Comparison of ENCODE assay signal across 9 cellular contexts in the genomic region with DNA sequence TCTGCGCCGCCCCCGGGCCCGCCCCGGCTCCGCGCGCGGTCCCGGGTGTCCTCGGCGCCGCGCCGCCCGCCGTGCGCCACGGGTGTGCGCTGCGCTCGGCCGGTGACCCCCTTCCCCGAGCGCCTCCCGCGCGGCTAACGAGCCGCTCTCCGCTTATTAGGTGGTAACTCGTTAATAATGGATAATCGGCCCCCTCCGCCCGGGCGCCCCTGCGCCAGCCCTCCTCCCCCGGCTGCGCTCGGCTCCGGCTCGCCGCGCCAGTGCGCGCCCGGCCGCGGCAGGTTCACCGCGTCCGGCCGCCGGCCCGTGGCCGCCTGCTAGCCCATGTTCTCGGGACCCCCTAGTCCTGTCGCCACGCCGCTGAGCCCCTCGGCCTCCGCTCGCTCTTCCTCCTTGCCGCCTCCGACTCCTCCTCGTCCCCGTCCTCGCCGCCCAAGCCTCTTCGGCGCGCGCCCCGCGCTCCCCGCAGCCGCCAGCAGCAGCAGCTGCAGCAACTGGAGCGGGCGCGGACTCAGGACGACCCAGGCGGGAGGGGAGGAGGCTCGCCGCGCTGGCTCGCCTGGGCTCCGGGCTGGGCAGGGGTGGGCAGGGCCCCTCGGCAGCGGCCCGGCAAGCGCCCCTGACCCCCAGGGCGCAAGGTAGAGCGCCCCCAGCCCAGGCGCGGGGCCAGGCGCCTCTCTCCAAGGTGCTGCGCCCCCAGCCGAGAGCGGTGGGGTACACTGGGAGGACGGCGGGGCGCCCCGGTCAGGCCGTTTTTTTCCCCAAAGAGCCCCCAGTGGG. TPM values are rescaled to one million over a fixed set of nuclear protein-coding genes. Genes with fewer than 3 reads are reported as not detected.
DNase-seq lines count a peak whose midpoint lies in the region; ATAC-seq, FAIRE-seq and TF ChIP-seq lines count a peak whose summit lies in the region.
"Had no signal": no experiment of that assay in that cellular context is flagged by ENCODE, and none has a peak within 500 bp of the region (broad histone marks: within the 10 kb centered on the region; RNA-seq: fewer than 3 reads in every experiment).

No MANE protein-coding gene starts in this region.

- no peak overlapping the region for H3K27ac Mint-ChIP-seq in central memory CD8-positive, alpha-beta T cell (ENCODE audit: low read depth)
- H3K27ac Mint-ChIP-seq: natural killer cell treated with Interleukin-12 subunit alpha and Interleukin-12 subunit beta and Interleukin-15 and Interleukin-18, amount 100 ng/mL, for 72 hours had no signal

- H3K9me3 Mint-ChIP-seq in central memory CD8-positive, alpha-beta T cell, result no peaks in the 10 kb centered on the region
- H3K9me3 Mint-ChIP-seq: natural killer cell treated with Interleukin-12 subunit alpha and Interleukin-12 subunit beta and Interleukin-15 and Interleukin-18, amount 100 ng/mL, for 72 hours had no signal

- TF ChIP-seq CTCF in D721Med (IDR thresholded peaks at IDR 0.05; ENCODE audit: insufficient read depth, missing control alignments) (no peak), MM.1S (IDR thresholded peaks at IDR 0.05; ENCODE audit: low read length) (no peak), lower lobe of right lung (IDR thresholded peaks at IDR 0.05) (no peak), upper lobe of right lung (IDR thresholded peaks at IDR 0.05) (no peak)

- peak overlapping the region; percentile 27; the same call in 1 of the 2 replicates for H3K4me3 ChIP-seq in MM.1S (ENCODE audit: low read length)
- H3K4me3 ChIP-seq in lower lobe of right lung, result peak overlapping the region; percentile 41
- peak overlapping the region; percentile 23 for H3K4me3 ChIP-seq in upper lobe of right lung
- H3K4me3 ChIP-seq in effector memory CD4-positive, alpha-beta T cell (ENCODE audit: insufficient read depth, low read depth, low read length, poor library complexity, severe bottlenecking), result no peak overlapping the region

- FAIRE-seq in D721Med (lab: Jason Lieb, UNC), result no peak

- ATAC-seq in central memory CD8-positive, alpha-beta T cell (replicated peaks; ENCODE audit: extremely low read depth, poor library complexity, severe bottlenecking), result no peak
- peak in 1 of 2 donors; percentile 39 for ATAC-seq in lower lobe of right lung
- ATAC-seq in upper lobe of right lung, result peak; percentile 49

- H3K27me3 ChIP-seq in MM.1S (replicated peaks; ENCODE audit: insufficient read depth, low read length), result peaks cover 54% of the 10 kb centered on the region
- H3K27me3 ChIP-seq in lower lobe of right lung (ENCODE audit: low read depth), result peaks cover 38% of the 10 kb centered on the region
- H3K27me3 ChIP-seq in upper lobe of right lung, result peaks cover 50% of the 10 kb centered on the region
- peaks cover 12% of the 10 kb centered on the region for H3K27me3 ChIP-seq in effector memory CD4-positive, alpha-beta T cell (replicated peaks; ENCODE audit: control insufficient read depth, insufficient read depth, low read length, poor library complexity, severe bottlenecking)

- H3K9me2 ChIP-seq in MM.1S (replicated peaks; ENCODE audit: insufficient read depth, low read length), result no peaks in the 10 kb centered on the region

- H3K36me3 ChIP-seq in MM.1S (replicated peaks; ENCODE audit: insufficient read depth, low read length), result no peaks in the 10 kb centered on the region
- no peaks in the 10 kb centered on the region for H3K36me3 ChIP-seq in lower lobe of right lung
- no peaks in the 10 kb centered on the region for H3K36me3 ChIP-seq in upper lobe of right lung
- no peaks in the 10 kb centered on the region for H3K36me3 ChIP-seq in effector memory CD4-positive, alpha-beta T cell (ENCODE audit: control insufficient read depth, insufficient read depth, low read length)

- intact Hi-C loops in lower lobe of right lung (cut with DNase I) (loop anchor here (10.0 kb wide), 1 partner anchor 143 kb away; no protein-coding TSS in a partner anchor), upper lobe of right lung (cut with DNase I) (no loop called here)

- H3K4me2 ChIP-seq in MM.1S (ENCODE audit: low read depth, low read length), result peak overlapping the region; percentile 41; the same call in 1 of the 2 replicates

- DNase-seq in D721Med (ENCODE audit: insufficient read length, low spot score) (peak; percentile 48), MM.1S (no peak), lower lobe of right lung (peak; percentile 58), upper lobe of right lung (peak; percentile 73), NCI-H446 treated with DMSO at 0.1 percent for 48 hours (lab: John Stamatoyannopoulos, UW) (no peak), GF-D8 (lab: John Stamatoyannopoulos, UW) (no peak)
- no peak for DNase-seq in central memory CD8-positive, alpha-beta T cell (ENCODE audit: low spot score in 2 of 2)
- no peak for DNase-seq in effector memory CD4-positive, alpha-beta T cell

- H3F3A ChIP-seq in MM.1S (ENCODE audit: insufficient read depth, low read length), result no peaks in the 10 kb centered on the region

- H3K36me3 Mint-ChIP-seq in central memory CD8-positive, alpha-beta T cell (ENCODE audit: insufficient read depth), result no peaks in the 10 kb centered on the region
- H3K36me3 Mint-ChIP-seq: natural killer cell treated with Interleukin-12 subunit alpha and Interleukin-12 subunit beta and Interleukin-15 and Interleukin-18, amount 100 ng/mL, for 72 hours had no signal

- H3K4me1 Mint-ChIP-seq in central memory CD8-positive, alpha-beta T cell, result peaks cover 8% of the 10 kb centered on the region

- no peaks in the 10 kb centered on the region for H3K79me2 ChIP-seq in MM.1S (ENCODE audit: low read length)

- H3K9ac ChIP-seq in MM.1S (ENCODE audit: low read length), result no peak overlapping the region

- H3K4me3 Mint-ChIP-seq in central memory CD8-positive, alpha-beta T cell, result peak overlapping the region; percentile 49
- H3K4me3 Mint-ChIP-seq: natural killer cell treated with Interleukin-12 subunit alpha and Interleukin-12 subunit beta and Interleukin-15 and Interleukin-18, amount 100 ng/mL, for 72 hours had no signal

- peaks cover 85% of the 10 kb centered on the region for H3K27me3 Mint-ChIP-seq in central memory CD8-positive, alpha-beta T cell

- H4K20me1 ChIP-seq in MM.1S (ENCODE audit: insufficient read depth, low read length), result no peaks in the 10 kb centered on the region

- H3K4me1 ChIP-seq in MM.1S (ENCODE audit: low read length), result peaks cover 13% of the 10 kb centered on the region; the same call in 1 of the 2 replicates
- H3K4me1 ChIP-seq in lower lobe of right lung, result peaks cover 4% of the 10 kb centered on the region
- no peaks in the 10 kb centered on the region for H3K4me1 ChIP-seq in upper lobe of right lung
- peaks cover 10% of the 10 kb centered on the region for H3K4me1 ChIP-seq in effector memory CD4-positive, alpha-beta T cell (ENCODE audit: control insufficient read depth, insufficient read depth, low read length, poor library complexity, severe bottlenecking)

- no peak overlapping the region for H2AFZ ChIP-seq in MM.1S (ENCODE audit: low read length)

- H3K9me3 ChIP-seq in MM.1S (replicated peaks; ENCODE audit: insufficient read depth, low read length) (no peaks in the 10 kb centered on the region), lower lobe of right lung (no peaks in the 10 kb centered on the region), upper lobe of right lung (no peaks in the 10 kb centered on the region)
- no peaks in the 10 kb centered on the region for H3K9me3 ChIP-seq in effector memory CD4-positive, alpha-beta T cell (ENCODE audit: control insufficient read depth, low read length)

- no peak overlapping the region for H3K27ac ChIP-seq in MM.1S (ENCODE audit: low read length)
- no peak overlapping the region for H3K27ac ChIP-seq in lower lobe of right lung
- no peak overlapping the region for H3K27ac ChIP-seq in upper lobe of right lung
- no peak overlapping the region for H3K27ac ChIP-seq in effector memory CD4-positive, alpha-beta T cell (ENCODE audit: insufficient read depth, low read length, poor library complexity, severe bottlenecking)

RNA-seq across cellular contexts. Expression of gene KCNMA1, which starts 0.6 kb away (rescaled TPM):
- total RNA-seq in lower lobe of right lung (41.3 TPM), upper lobe of right lung (26.3 TPM)

Comparison
In these comparisons a context has a peak if more than half of its experiments do, and no peak if none do; other contexts are left out.
1. DNase-seq: peak in D721Med (single experiment), lower lobe of right lung (single experiment) and upper lobe of right lung (single experiment); none in MM.1S (single experiment), central memory CD8-positive, alpha-beta T cell (0 of 2), NCI-H446 treated with DMSO at 0.1 percent for 48 hours (single experiment), effector memory CD4-positive, alpha-beta T cell (0 of 3) and GF-D8 (single experiment).